24 cellular contexts compared by ENCODE assay signal in the genomic region with DNA sequence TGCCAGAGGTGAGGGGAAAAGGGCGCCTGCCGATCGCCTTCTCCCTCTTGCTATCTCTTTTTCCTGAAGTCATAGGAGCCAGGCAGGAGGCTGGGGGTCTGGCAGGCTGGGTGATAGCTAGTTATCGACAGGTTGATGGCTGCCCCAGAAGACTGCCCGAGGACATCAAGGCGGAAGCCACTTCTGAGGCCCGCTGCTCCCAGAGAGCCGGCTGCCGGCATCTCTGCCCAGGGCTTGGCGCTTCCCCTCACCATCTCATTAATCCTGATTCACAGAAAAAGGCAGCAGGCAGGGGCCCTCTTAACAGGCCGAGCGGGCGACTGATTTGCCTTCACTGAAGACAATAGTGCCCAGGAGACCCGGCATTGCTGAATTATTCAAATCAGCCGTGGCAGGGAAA.
"Had no signal": no experiment of that assay in that cellular context is flagged by ENCODE, and none has a peak within 500 bp of the region (broad histone marks: within the 10 kb centered on the region; RNA-seq: fewer than 3 reads in every experiment).

No MANE protein-coding gene starts in this region.

- DNase-seq: activated B cell treated with CpG ODN at 0.5 μM for 24 hours; activated CD4-positive, alpha-beta T cell treated with anti-CD3 and anti-CD28 coated beads for 1 hour; activated CD4-positive, alpha-beta T cell treated with anti-CD3 and anti-CD28 coated beads, Interleukin-2, amount 10 ng/mL, durations not matched to agents 24 days and 14 days; activated CD4-positive, alpha-beta T cell treated with anti-CD3 and anti-CD28 coated beads, Interleukin-2, amount 50 U/mL, for 48 hours; activated CD8-positive, alpha-beta memory T cell treated with anti-CD3 and anti-CD28 coated beads, Interleukin-2, amount 10 ng/mL, durations not matched to agents 7 days and 5 days; activated effector memory CD4-positive, alpha-beta T cell treated with Interleukin-2 at 50 U/mL for 16 hours; activated naive CD4-positive, alpha-beta T cell treated with Interleukin-2 at 50 U/mL for 16 hours; activated T-cell treated with anti-CD3 and anti-CD28 coated beads, Interleukin-2, amount 50 U/mL, for 24 hours; brain microvascular endothelial cell; cerebellar nuclear complex; KG1; NCI-H1048; NCI-H1694; NCI-H2029; NCI-H226; NCI-H69; NK-92 treated with Interleukin-12 subunit alpha and Interleukin-12 subunit beta, amount 100 ng/mL, for 24 hours; PC-3; SHP77; T-cell; T-helper 2 cell; T1000 had no signal

- H3K27me3 Mint-ChIP-seq: activated B cell treated with CpG ODN at 0.5 μM for 24 hours; activated CD4-positive, alpha-beta T cell treated with anti-CD3 and anti-CD28 coated beads, Interleukin-2, amount 10 ng/mL, durations not matched to agents 24 days and 14 days; activated CD8-positive, alpha-beta memory T cell treated with anti-CD3 and anti-CD28 coated beads, Interleukin-2, amount 10 ng/mL, durations not matched to agents 7 days and 5 days; activated naive CD8-positive, alpha-beta T cell; activated T-cell treated with anti-CD3 and anti-CD28 coated beads, Interleukin-2, amount 50 U/mL, for 24 hours; T-cell had no signal

- ATAC-seq: activated CD8-positive, alpha-beta memory T cell treated with anti-CD3 and anti-CD28 coated beads, Interleukin-2, amount 10 ng/mL, durations not matched to agents 7 days and 5 days; PC-3; T-cell had no signal

- H3K4me1 Mint-ChIP-seq: activated CD4-positive, alpha-beta T cell treated with anti-CD3 and anti-CD28 coated beads, Interleukin-2, amount 10 ng/mL, durations not matched to agents 24 days and 14 days had no signal

- H3K4me3 Mint-ChIP-seq: activated B cell treated with CpG ODN at 0.5 μM for 24 hours; activated CD4-positive, alpha-beta T cell treated with anti-CD3 and anti-CD28 coated beads, Interleukin-2, amount 10 ng/mL, durations not matched to agents 24 days and 14 days; activated CD8-positive, alpha-beta memory T cell treated with anti-CD3 and anti-CD28 coated beads, Interleukin-2, amount 10 ng/mL, durations not matched to agents 7 days and 5 days; activated naive CD8-positive, alpha-beta T cell; activated T-cell treated with anti-CD3 and anti-CD28 coated beads, Interleukin-2, amount 50 U/mL, for 24 hours; activated T-helper 1 cell treated with anti-CD3 and anti-CD28 coated beads, Interleukin-12 subunit alpha, Interleukin-12 subunit beta, Interleukin-2, Interleukin-4 antibody, amounts not matched to agents 30 ng/mL and 10 ng/mL and 1 ng/mL, durations not matched to agents 14 hours and 24 hours and 36 hours; T-cell had no signal

- H3K27ac Mint-ChIP-seq: activated B cell treated with CpG ODN at 0.5 μM for 24 hours; activated CD4-positive, alpha-beta T cell treated with anti-CD3 and anti-CD28 coated beads, Interleukin-2, amount 10 ng/mL, durations not matched to agents 24 days and 14 days; activated CD8-positive, alpha-beta memory T cell treated with anti-CD3 and anti-CD28 coated beads, Interleukin-2, amount 10 ng/mL, durations not matched to agents 7 days and 5 days; activated naive CD8-positive, alpha-beta T cell; activated T-cell treated with anti-CD3 and anti-CD28 coated beads, Interleukin-2, amount 50 U/mL, for 24 hours; activated T-helper 1 cell treated with anti-CD3 and anti-CD28 coated beads, Interleukin-12 subunit alpha, Interleukin-12 subunit beta, Interleukin-2, Interleukin-4 antibody, amounts not matched to agents 30 ng/mL and 10 ng/mL and 1 ng/mL, durations not matched to agents 14 hours and 24 hours and 36 hours; T-cell had no signal
